ENCODE assay signal across 9 cellular contexts in genomic region chr20:64171211-64171610, GRCh38. TPM values are rescaled to one million over a fixed set of nuclear protein-coding genes. Genes with fewer than 3 reads are reported as not detected.
"Had no signal": no experiment of that assay in that cellular context is flagged by ENCODE, and none has a peak within 500 bp of the region (broad histone marks: within the 10 kb centered on the region; RNA-seq: fewer than 3 reads in every experiment).

No MANE protein-coding gene starts in this region.

- H3K4me1 ChIP-seq: HAP-1 had no signal

- ATAC-seq: HCT116 had no signal

- FAIRE-seq: HepG2 had no signal

- H3K9me3 Mint-ChIP-seq: HFFc6, IgD-negative memory B cell had no signal

- H3K4me3 ChIP-seq: HAP-1 had no signal

- H3K27ac ChIP-seq: HL-60 had no signal

- H3K4me3 Mint-ChIP-seq: HFFc6, IgD-negative memory B cell had no signal

- H3K27ac Mint-ChIP-seq: HFFc6, IgD-negative memory B cell had no signal

- H3K9me3 ChIP-seq: HAP-1 had no signal

- DNase-seq: GOT3, H7, HFFc6 had no signal

- H3K36me3 ChIP-seq: HAP-1 had no signal

RNA-seq across cellular contexts. Expression of gene MYT1, which starts 7.0 kb away (rescaled TPM):
- total RNA-seq: HFFc6, HT1080 had no signal
- polyA plus RNA-seq: IgD-negative memory B cell had no signal
